ENCODE assay signal across 16 cellular contexts in genomic region chr13:75356426-75356825, GRCh38.
A peak's percentile ranks its signal among the peaks of the same experiment; 100 is the strongest.
DNase-seq lines count a peak whose midpoint lies in the region; ATAC-seq and TF ChIP-seq lines count a peak whose summit lies in the region.
"Had no signal": no experiment of that assay in that cellular context is flagged by ENCODE, and none has a peak within 500 bp of the region (broad histone marks: within the 10 kb centered on the region; RNA-seq: fewer than 3 reads in every experiment).

No MANE protein-coding gene starts in this region.

- H2AFZ ChIP-seq in SK-N-SH (ENCODE audit: low read depth) = no peak overlapping the region
- H2AFZ ChIP-seq: GM23248 had no signal

- H3K27ac ChIP-seq in SK-N-SH (ENCODE audit: low read depth in 2 of 2, low read length in 1 of 2) = no peak overlapping the region
- H3K27ac ChIP-seq in psoas muscle = peak overlapping the region; percentile 17
- H3K27ac ChIP-seq: BLaER1 treated with 17β-estradiol and CSF1 and Interleukin-3, amounts not matched to agents 10 nM and 100 nM; GM23248; HL-60 had no signal

- ATAC-seq in psoas muscle (no peak), GM21381 (IDR thresholded peaks at IDR 0.05; ENCODE audit: unreplicated experiment) (no peak), HG02763 (IDR thresholded peaks at IDR 0.05; ENCODE audit: unreplicated experiment) (no peak)
- ATAC-seq: HCT116, K562 had no signal

- no peak for TF ChIP-seq CTCF in SK-N-SH (IDR thresholded peaks at IDR 0.05)
- no peak for TF ChIP-seq CTCF in choroid plexus epithelial cell (conservative IDR thresholded peaks at IDR 0.05; ENCODE audit: low read depth, low read length)
- TF ChIP-seq CTCF in psoas muscle (IDR thresholded peaks at IDR 0.05) = no peak

- POLR2A ChIA-PET in SK-N-SH (lab: Yijun Ruan, JAX) = no interaction called here

- H4K20me1 ChIP-seq in SK-N-SH (ENCODE audit: insufficient read depth) = no peaks in the 10 kb centered on the region
- H4K20me1 ChIP-seq: BLaER1 treated with 17β-estradiol and CSF1 and Interleukin-3, amounts not matched to agents 10 nM and 100 nM had no signal

- H3K36me3 ChIP-seq in SK-N-SH (replicated peaks in 1 of 2; ENCODE audit: control insufficient read depth in 1 of 2, insufficient read depth in 2 of 2, low read length in 1 of 2) (peaks cover 0 to 2% of the 10 kb centered on the region in 2 experiments), psoas muscle (ENCODE audit: insufficient read depth in 1 of 2, low read depth in 1 of 2) (peaks cover 0 to 8% of the 10 kb centered on the region in 2 donors)

- CTCF ChIA-PET in SK-N-SH (lab: Yijun Ruan, JAX) = no interaction called here

- WGBS in SK-N-SH (ENCODE audit: low lambda C conversion rate) = 86% methylated on average over 3 of the region's 3 CpGs
- 81 to 91% (median 89%) methylated on average over 3 of the region's 3 CpGs for WGBS in psoas muscle, 3 donors

- H3K9me3 ChIP-seq in SK-N-SH (no peaks in the 10 kb centered on the region), psoas muscle (no peaks in the 10 kb centered on the region)

- no peak for TF ChIP-seq RAD21 in SK-N-SH (IDR thresholded peaks at IDR 0.05; ENCODE audit: low read length)

- intact Hi-C loops in psoas muscle (cut with DNase I) = no loop called here

- H3K4me3 ChIP-seq in SK-N-SH (ENCODE audit: low read depth in 2 of 2, low read length in 1 of 2) (no peak overlapping the region), choroid plexus epithelial cell (ENCODE audit: low read depth, low read length) (no peak overlapping the region), psoas muscle (no peak overlapping the region)
- H3K4me3 ChIP-seq: BLaER1 treated with 17β-estradiol and CSF1 and Interleukin-3, amounts not matched to agents 10 nM and 100 nM; GM23248; K562 had no signal

- H3K4me1 ChIP-seq in SK-N-SH (ENCODE audit: control insufficient read depth in 1 of 2, insufficient read depth in 2 of 2, low read depth in 1 of 2, low read length in 1 of 2) (peaks cover 2 to 11% of the 10 kb centered on the region in 2 experiments; a peak in 3 of 4 replicates), psoas muscle (peaks cover 46% of the 10 kb centered on the region)
- H3K4me1 ChIP-seq: BLaER1 treated with 17β-estradiol and CSF1 and Interleukin-3, amounts not matched to agents 10 nM and 100 nM had no signal

- no peaks in the 10 kb centered on the region for H3K9me2 ChIP-seq in SK-N-SH

- H3K9ac ChIP-seq in SK-N-SH = no peak overlapping the region
- H3K9ac ChIP-seq: BLaER1 treated with 17β-estradiol and CSF1 and Interleukin-3, amounts not matched to agents 10 nM and 100 nM; GM23248 had no signal

- no peak overlapping the region for H3K4me2 ChIP-seq in SK-N-SH
- H3K4me2 ChIP-seq: BLaER1 treated with 17β-estradiol and CSF1 and Interleukin-3, amounts not matched to agents 10 nM and 100 nM had no signal

- TF ChIP-seq EP300 in SK-N-SH (IDR thresholded peaks at IDR 0.05; ENCODE audit: borderline replicate concordance in 1 of 2, low read depth in 1 of 2, low read length in 1 of 2) = no peak

- DNase-seq in ELR (ENCODE audit: low read depth) = peak; percentile 18
- no peak for DNase-seq in SK-N-SH
- DNase-seq in choroid plexus epithelial cell (ENCODE audit: low read depth) = peak; percentile 34
- no peak for DNase-seq in psoas muscle
- no peak for DNase-seq in activated CD4-positive, alpha-beta T cell treated with anti-CD3 and anti-CD28 coated beads for 4 hours
- DNase-seq in NCI-H510A (lab: John Stamatoyannopoulos, UW) = no peak
- DNase-seq: ACHN; CD4-positive, CD25-positive, alpha-beta regulatory T cell; DMS53; GM23248 had no signal

- H3K79me2 ChIP-seq in SK-N-SH (ENCODE audit: insufficient read depth) = no peaks in the 10 kb centered on the region

- H3F3A ChIP-seq in SK-N-SH (replicated peaks; ENCODE audit: insufficient read depth) = peaks cover 14% of the 10 kb centered on the region

- no peaks in the 10 kb centered on the region for H3K27me3 ChIP-seq in SK-N-SH (ENCODE audit: insufficient read depth)
- H3K27me3 ChIP-seq in psoas muscle (ENCODE audit: insufficient read depth in 3 of 3, low read length in 2 of 3) = no peaks in the 10 kb centered on the region
- H3K27me3 ChIP-seq: BLaER1 treated with 17β-estradiol and CSF1 and Interleukin-3, amounts not matched to agents 10 nM and 100 nM had no signal

TF ChIP-seq in SK-N-SH, 30 proteins besides CTCF, POLR2A, EP300 and RAD21:
- TF ChIP-seq SMC3 (IDR thresholded peaks at IDR 0.05; ENCODE audit: low read depth, low read length) (no peak), TAF1 (IDR thresholded peaks at IDR 0.05; ENCODE audit: borderline replicate concordance, low read depth, low read length) (no peak), YY1 (IDR thresholded peaks at IDR 0.05; ENCODE audit: low read depth) (no peak), NFIC (IDR thresholded peaks at IDR 0.05; ENCODE audit: borderline replicate concordance) (0 out of 2 replicates have a peak, but pooled peaks have one; percentile 21), MEF2A (IDR thresholded peaks at IDR 0.05; ENCODE audit: borderline replicate concordance, low read depth) (no peak), CHD2 (IDR thresholded peaks at IDR 0.05; ENCODE audit: low read length, partially characterized antibody) (no peak), ZBTB33 (IDR thresholded peaks at IDR 0.05; ENCODE audit: borderline replicate concordance, low read depth) (no peak), FOXM1 (IDR thresholded peaks at IDR 0.05; ENCODE audit: low read depth) (no peak), NRF1 (IDR thresholded peaks at IDR 0.05; ENCODE audit: low read depth, low read length) (no peak)
- TF ChIP-seq, protein P1, sequence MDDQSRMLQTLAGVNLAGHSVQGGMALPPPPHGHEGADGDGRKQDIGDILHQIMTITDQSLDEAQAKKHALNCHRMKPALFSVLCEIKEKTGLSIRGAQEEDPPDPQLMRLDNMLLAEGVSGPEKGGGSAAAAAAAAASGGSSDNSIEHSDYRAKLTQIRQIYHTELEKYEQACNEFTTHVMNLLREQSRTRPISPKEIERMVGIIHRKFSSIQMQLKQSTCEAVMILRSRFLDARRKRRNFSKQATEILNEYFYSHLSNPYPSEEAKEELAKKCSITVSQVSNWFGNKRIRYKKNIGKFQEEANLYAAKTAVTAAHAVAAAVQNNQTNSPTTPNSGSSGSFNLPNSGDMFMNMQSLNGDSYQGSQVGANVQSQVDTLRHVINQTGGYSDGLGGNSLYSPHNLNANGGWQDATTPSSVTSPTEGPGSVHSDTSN (IDR thresholded peaks at IDR 0.05) = peak; percentile 33; the same call in 1 of the 2 replicates
- TF ChIP-seq, protein P2, sequence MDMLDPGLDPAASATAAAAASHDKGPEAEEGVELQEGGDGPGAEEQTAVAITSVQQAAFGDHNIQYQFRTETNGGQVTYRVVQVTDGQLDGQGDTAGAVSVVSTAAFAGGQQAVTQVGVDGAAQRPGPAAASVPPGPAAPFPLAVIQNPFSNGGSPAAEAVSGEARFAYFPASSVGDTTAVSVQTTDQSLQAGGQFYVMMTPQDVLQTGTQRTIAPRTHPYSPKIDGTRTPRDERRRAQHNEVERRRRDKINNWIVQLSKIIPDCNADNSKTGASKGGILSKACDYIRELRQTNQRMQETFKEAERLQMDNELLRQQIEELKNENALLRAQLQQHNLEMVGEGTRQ (IDR thresholded peaks at IDR 0.05; ENCODE audit: borderline replicate concordance, low read depth, low read length) = no peak

Comparison
In these comparisons a context has a peak if more than half of its experiments do, and no peak if none do; other contexts are left out.
1. DNase-seq: peak in ELR (single experiment) and choroid plexus epithelial cell (single experiment); none in SK-N-SH (single experiment), psoas muscle (0 of 2), activated CD4-positive, alpha-beta T cell treated with anti-CD3 and anti-CD28 coated beads for 4 hours (0 of 2) and NCI-H510A (single experiment).